8 cellular contexts compared by ENCODE assay signal in genomic region chr7:104848386-104848990, GRCh38.
DNase-seq lines count a peak whose midpoint lies in the region; ATAC-seq and TF ChIP-seq lines count a peak whose summit lies in the region.

No MANE protein-coding gene starts in this region.

- in situ Hi-C loops in ACHN (cut with HindIII; ENCODE audit: low pct_ligation_motif_present, low pct_unique_long_range_greater_than_20kb, low sequenced_read_pairs), result no loop called here
- in situ Hi-C loops in astrocyte of the spinal cord (cut with HindIII; ENCODE audit: low sequenced_read_pairs), result no loop called here

- no peak overlapping the region for H3K4me3 ChIP-seq in astrocyte of the spinal cord (ENCODE audit: low read depth, low read length)

- DNase-seq in ACHN, result peak; percentile 70
- peak; percentile 46 for DNase-seq in LHCN-M2 (ENCODE audit: low read depth)
- peak; percentile 55 for DNase-seq in SW480 (ENCODE audit: low spot score)
- DNase-seq in astrocyte of the spinal cord (ENCODE audit: low read depth, low spot score), result peak; percentile 48
- peak; percentile 19 to 35 (median 29) for DNase-seq in immature natural killer cell
- DNase-seq in stimulated activated CD4-positive, alpha-beta T cell treated with anti-CD3 and anti-CD28 coated beads, Interleukin-12 subunit alpha, Interleukin-12 subunit beta, amount 100 ng/mL, for 48 hours (ENCODE audit: low read depth in 2 of 3, low spot score in 1 of 3), result peak; percentile 8 to 65 (median 22)

- peaks cover 0 to 7% (median 2%) of the 10 kb centered on the region in 3 donors for H3K27me3 Mint-ChIP-seq in immature natural killer cell (ENCODE audit: low read depth in 3 of 3)

- H3K36me3 Mint-ChIP-seq in immature natural killer cell, result no peaks in the 10 kb centered on the region

- no peaks in the 10 kb centered on the region for H3K4me1 Mint-ChIP-seq in immature natural killer cell

- no peaks in the 10 kb centered on the region for H3K9me3 Mint-ChIP-seq in immature natural killer cell

- TF ChIP-seq CTCF in GM12872 (IDR thresholded peaks at IDR 0.05; ENCODE audit: insufficient read depth, low read depth, low read length) (peak; percentile 86), astrocyte of the spinal cord (IDR thresholded peaks at IDR 0.05; ENCODE audit: low read depth, low read length) (peak; percentile 95)

- ATAC-seq in HG03469 (IDR thresholded peaks at IDR 0.05; ENCODE audit: unreplicated experiment), result no peak

- H3K27ac Mint-ChIP-seq in immature natural killer cell, result no peak overlapping the region

- H3K4me3 Mint-ChIP-seq in immature natural killer cell, result no peak overlapping the region
